27 cellular contexts compared by ENCODE assay signal in the genomic region with DNA sequence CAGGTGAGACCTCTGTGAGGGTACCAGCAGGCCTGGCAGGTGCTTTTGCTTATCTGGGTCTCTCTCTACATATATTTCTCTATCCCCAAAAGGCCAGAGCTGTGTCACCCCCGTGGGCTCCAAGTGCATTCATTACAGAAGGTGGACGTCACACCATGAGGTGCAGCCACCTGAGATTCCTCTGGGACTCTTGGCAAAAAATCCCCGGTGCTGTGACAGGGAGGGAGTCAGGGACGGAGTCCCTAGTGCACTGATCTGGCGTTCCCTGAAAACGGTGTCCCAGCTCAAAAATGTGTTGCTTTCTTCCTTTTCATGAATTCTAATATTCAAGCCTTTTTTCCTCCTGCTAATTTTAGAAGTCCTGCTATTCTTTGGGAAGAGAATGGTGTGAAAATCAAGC.
"Had no signal": no experiment of that assay in that cellular context is flagged by ENCODE, and none has a peak within 500 bp of the region (broad histone marks: within the 10 kb centered on the region; RNA-seq: fewer than 3 reads in every experiment).

No MANE protein-coding gene starts in this region.

- H3K9me3 ChIP-seq: esophagus squamous epithelium, heart right ventricle, left lung, prostate gland, right atrium auricular region, testis, tibial artery had no signal

- FAIRE-seq: endothelial cell of umbilical vein, islet of Langerhans had no signal

- H3K36me3 Mint-ChIP-seq: naive B cell; natural killer cell treated with Interleukin-12 subunit alpha and Interleukin-12 subunit beta and Interleukin-15 and Interleukin-18, amount 100 ng/mL, for 72 hours; neural progenitor cell had no signal

- H3K4me2 ChIP-seq: neural progenitor cell had no signal

- H3K4me3 Mint-ChIP-seq: naive B cell; natural killer cell treated with Interleukin-12 subunit alpha and Interleukin-12 subunit beta and Interleukin-15 and Interleukin-18, amount 100 ng/mL, for 72 hours; neural progenitor cell; type B pancreatic cell had no signal

- H3K9me3 Mint-ChIP-seq: natural killer cell treated with Interleukin-12 subunit alpha and Interleukin-12 subunit beta and Interleukin-15 and Interleukin-18, amount 100 ng/mL, for 72 hours; neural progenitor cell; type B pancreatic cell had no signal

- ATAC-seq: heart right ventricle; left cardiac atrium; left lung; natural killer cell treated with Interleukin-12 subunit alpha and Interleukin-12 subunit beta and Interleukin-15 and Interleukin-18, amount 100 ng/mL, for 72 hours had no signal

- H3K27ac Mint-ChIP-seq: naive B cell; natural killer cell treated with Interleukin-12 subunit alpha and Interleukin-12 subunit beta and Interleukin-15 and Interleukin-18, amount 100 ng/mL, for 72 hours; neural progenitor cell; type B pancreatic cell had no signal

- DNase-seq: dermis blood vessel endothelial cell; effector memory CD4-positive, alpha-beta T cell; esophagus squamous epithelium; foreskin melanocyte; glutamatergic neuron; heart right ventricle; hippocampal formation; left cardiac atrium; mesendoderm; naive B cell; stimulated activated CD4-positive, alpha-beta T cell treated with anti-CD3 and anti-CD28 coated beads, Interleukin-15, amount 100 ng/mL, for 24 hours; stimulated activated CD4-positive, alpha-beta T cell treated with anti-CD3 and anti-CD28 coated beads, Interleukin-2, amount 100 ng/mL, for 48 hours; stimulated activated naive CD4-positive, alpha-beta T cell; substantia nigra; testis; tibial artery had no signal

- H3K4me1 ChIP-seq: parathyroid adenoma had no signal

- H3K27me3 ChIP-seq: esophagus squamous epithelium, heart right ventricle, neural progenitor cell, right atrium auricular region, testis, tibial artery had no signal

- H3K27ac ChIP-seq: coronary artery, esophagus squamous epithelium, heart right ventricle, left lung, neural progenitor cell, parathyroid adenoma, prostate gland, right atrium auricular region, skin epidermis, testis, tibial artery had no signal

- H3K4me3 ChIP-seq: coronary artery, esophagus squamous epithelium, heart right ventricle, left lung, neural progenitor cell, prostate gland, right atrium auricular region, skin epidermis, testis, tibial artery had no signal

- H3K36me3 ChIP-seq: esophagus squamous epithelium, left lung, neural progenitor cell, prostate gland, right atrium auricular region, tibial artery had no signal
